Comparison of ENCODE assay signal across 8 cellular contexts in the genomic region with DNA sequence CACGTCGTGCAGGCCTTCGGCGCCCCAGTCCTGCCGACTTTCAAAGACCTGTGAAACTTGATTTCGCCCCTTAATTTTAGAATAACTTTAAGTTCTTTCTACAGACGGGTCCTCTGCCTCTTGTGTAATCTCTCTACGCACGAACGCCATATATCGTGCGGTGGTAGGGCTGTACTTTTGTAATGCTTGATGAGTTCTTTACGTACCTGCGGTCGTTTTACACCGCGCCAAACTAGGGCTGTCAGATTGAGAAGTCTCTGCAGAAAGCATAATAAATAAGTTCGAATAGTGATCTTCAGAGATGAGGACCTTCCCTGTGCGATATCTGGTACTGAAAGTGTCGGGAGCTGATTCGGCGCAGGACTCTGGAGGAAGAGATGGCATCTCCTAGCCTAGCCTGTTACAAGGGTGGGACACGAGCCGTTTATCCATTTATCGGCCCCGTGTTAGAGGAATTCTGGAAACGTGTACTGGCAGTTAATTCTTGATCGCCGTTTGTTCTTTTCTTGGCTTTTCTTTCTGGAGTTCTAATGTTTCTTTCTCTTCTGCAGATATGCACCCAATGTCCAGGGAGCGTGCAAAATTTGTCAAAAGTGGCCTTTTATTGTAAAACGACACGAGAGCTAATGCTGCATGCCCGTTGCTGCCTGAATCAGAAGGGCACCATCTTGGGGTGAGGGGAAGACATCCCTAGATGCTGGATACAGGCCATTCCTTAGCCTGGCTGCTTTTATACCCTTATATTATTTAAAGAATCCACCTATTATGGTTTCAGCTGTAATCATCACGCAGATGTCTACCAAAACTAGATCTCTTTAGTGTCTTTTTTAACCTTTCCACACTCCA. TPM values are rescaled to one million over a fixed set of nuclear protein-coding genes. Genes with fewer than 3 reads are reported as not detected.
A peak's percentile ranks its signal among the peaks of the same experiment; 100 is the strongest.
DNase-seq lines count a peak whose midpoint lies in the region; ATAC-seq and TF ChIP-seq lines count a peak whose summit lies in the region.

No MANE protein-coding gene starts in this region.

- DNase-seq in DMS114 treated with DMSO at 0.1 percent for 48 hours (lab: John Stamatoyannopoulos, UW; ENCODE audit: unreplicated experiment), result peak; percentile 38
- DNase-seq in NB4 (ENCODE audit: low read depth), result peak; percentile 74
- peak; percentile 9 to 30 for DNase-seq in activated CD4-positive, alpha-beta T cell treated with anti-CD3 and anti-CD28 coated beads, Interleukin-2, amount 50 U/mL, for 24 hours (ENCODE audit: low read depth in 1 of 2, low spot score in 1 of 2)
- DNase-seq in nephron progenitor cell, result peak; percentile 19
- no peak for DNase-seq in NCI-H774 (lab: John Stamatoyannopoulos, UW)
- no peak for DNase-seq in OCI-M2 (lab: John Stamatoyannopoulos, UW; ENCODE audit: unreplicated experiment)

- peak overlapping the region; percentile 97 for H3K4me3 ChIP-seq in NB4 (ENCODE audit: low read depth, low read length)

- H3K27me3 Mint-ChIP-seq in nephron progenitor cell (ENCODE audit: low read depth, poor library complexity), result peaks cover 3% of the 10 kb centered on the region

- no peaks in the 10 kb centered on the region for H3K9me3 Mint-ChIP-seq in nephron progenitor cell

- no peak for TF ChIP-seq POLR2A in NB4 (IDR thresholded peaks at IDR 0.05; ENCODE audit: extremely low read depth, insufficient read length)

- peak; percentile 5 for ATAC-seq in GM21526 (IDR thresholded peaks at IDR 0.05; ENCODE audit: low FRiP score, unreplicated experiment)
- ATAC-seq in esophagus mucosa, result peak; percentile 17

- peaks cover 30% of the 10 kb centered on the region for H3K36me3 Mint-ChIP-seq in nephron progenitor cell (ENCODE audit: low read depth)

- TF ChIP-seq CTCF in NB4 (IDR thresholded peaks at IDR 0.05; ENCODE audit: low read depth, low read length), result no peak
- no peak for TF ChIP-seq CTCF in nephron progenitor cell (IDR thresholded peaks at IDR 0.05)

- peaks cover 62% of the 10 kb centered on the region for H3K4me1 Mint-ChIP-seq in nephron progenitor cell

- H3K27ac Mint-ChIP-seq in nephron progenitor cell, result peak overlapping the region; percentile 100

- H3K4me3 Mint-ChIP-seq in nephron progenitor cell, result peak overlapping the region; percentile 99

RNA-seq across cellular contexts. Expression of a gene that starts 0.8 kb away (rescaled TPM):
- total RNA-seq in esophagus mucosa, result 15.6 TPM

RNA-seq across cellular contexts. Expression of a gene that starts 1.0 kb away (rescaled TPM):
- 75.0 TPM for total RNA-seq in esophagus mucosa

RNA-seq across cellular contexts. Expression of a gene that starts 4.3 kb away (rescaled TPM):
- 26.7 TPM for total RNA-seq in esophagus mucosa

RNA-seq across cellular contexts. Expression of a gene that starts 50.0 kb away (rescaled TPM):
- not detected for total RNA-seq in esophagus mucosa

Comparison
In these comparisons a context has a peak if more than half of its experiments do, and no peak if none do; other contexts are left out.
1. DNase-seq: peak in DMS114 treated with DMSO at 0.1 percent for 48 hours (single experiment), NB4 (single experiment), activated CD4-positive, alpha-beta T cell treated with anti-CD3 and anti-CD28 coated beads, Interleukin-2, amount 50 U/mL, for 24 hours (2 of 2) and nephron progenitor cell (single experiment); none in NCI-H774 (single experiment) and OCI-M2 (single experiment).